In the genomic region with DNA sequence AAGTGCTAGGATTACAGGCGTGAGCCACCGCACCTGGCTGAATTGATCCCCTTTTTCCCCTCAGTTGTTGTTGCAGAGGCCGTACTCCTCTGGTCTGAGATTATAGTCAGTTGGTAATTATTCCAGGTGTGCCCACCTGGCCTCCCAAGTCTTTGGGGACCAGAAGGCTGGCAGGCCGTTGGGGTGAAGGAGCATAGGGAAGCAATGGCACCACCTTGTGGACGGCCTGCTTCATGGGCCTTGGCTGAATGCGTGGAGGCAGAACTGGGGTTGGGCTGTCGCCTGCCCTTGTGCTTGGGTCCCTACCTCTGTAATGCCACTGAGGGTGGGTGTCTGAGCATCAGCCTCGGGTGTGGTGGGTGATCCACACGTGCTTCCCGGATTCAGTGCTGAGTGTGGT, we compare ENCODE assay signal across 8 cellular contexts.
A peak's percentile ranks its signal among the peaks of the same experiment; 100 is the strongest.
DNase-seq lines count a peak whose midpoint lies in the region; ATAC-seq and TF ChIP-seq lines count a peak whose summit lies in the region.

No MANE protein-coding gene starts in this region.

- peak; percentile 33 to 43 for DNase-seq in AML-193 (lab: John Stamatoyannopoulos, UW)
- peak; percentile 26 for DNase-seq in NCI-H1092 treated with DMSO at 0.1 percent for 48 hours (lab: John Stamatoyannopoulos, UW)
- peak; percentile 53 for DNase-seq in activated CD4-positive, alpha-beta T cell treated with anti-CD3 and anti-CD28 coated beads for 1 hour
- DNase-seq in cerebellar cortex (ENCODE audit: low spot score): peak; percentile 59
- peak; percentile 36 to 38 for DNase-seq in stimulated activated CD8-positive, alpha-beta memory T cell treated with anti-CD3 and anti-CD28 coated beads, Interleukin-15, amount 100 ng/mL, for 48 hours (ENCODE audit: low read depth in 2 of 2)

- H3K27ac ChIP-seq in liver (ENCODE audit: low read depth in 1 of 2, low read length in 2 of 2): peak overlapping the region; percentile 36 to 46

- WGBS in liver: 38% methylated on average over 10 of the region's 10 CpGs

- no peak overlapping the region for H3K9ac ChIP-seq in liver (ENCODE audit: low read depth in 1 of 2, low read length in 2 of 2)

- peak; percentile 81 for TF ChIP-seq CTCF in liver (IDR thresholded peaks at IDR 0.05; ENCODE audit: low read depth, low read length, missing input control)

- peak; percentile 60 for ATAC-seq in GM19395 (IDR thresholded peaks at IDR 0.05; ENCODE audit: unreplicated experiment)
- ATAC-seq in HG02588 (IDR thresholded peaks at IDR 0.05; ENCODE audit: unreplicated experiment): no peak

- no peak overlapping the region for H3K4me3 ChIP-seq in liver (ENCODE audit: low read depth in 1 of 3, low read length in 3 of 3)

- TF ChIP-seq RAD21 in liver (IDR thresholded peaks at IDR 0.05): peak; percentile 92 to 99

- no peaks in the 10 kb centered on the region for H3K27me3 ChIP-seq in liver (ENCODE audit: control insufficient read depth in 4 of 4, insufficient read depth in 4 of 4, low read length in 3 of 4)

- H3K9me3 ChIP-seq in liver (ENCODE audit: control insufficient read depth in 4 of 4, low read length in 3 of 4): no peaks in the 10 kb centered on the region

- no peaks in the 10 kb centered on the region for H3K36me3 ChIP-seq in liver (ENCODE audit: control insufficient read depth in 4 of 4, insufficient read depth in 3 of 4, low read depth in 1 of 4, low read length in 3 of 4)

- H3K4me1 ChIP-seq in liver (ENCODE audit: control insufficient read depth in 4 of 4, insufficient read depth in 4 of 4, low read length in 3 of 4): no peaks in the 10 kb centered on the region

TF ChIP-seq in liver, 16 proteins besides CTCF, POLR2A, EP300 and RAD21:
- TF ChIP-seq HNF4G (IDR thresholded peaks at IDR 0.05) (no peak), SP1 (IDR thresholded peaks at IDR 0.05) (no peak), GABPA (IDR thresholded peaks at IDR 0.05 in 1 of 2, conservative IDR thresholded peaks at IDR 0.05 in 1 of 2) (no peak), YY1 (IDR thresholded peaks at IDR 0.05) (no peak), NR2F2 (IDR thresholded peaks at IDR 0.05) (no peak), REST (IDR thresholded peaks at IDR 0.05) (no peak), EGR1 (IDR thresholded peaks at IDR 0.05; ENCODE audit: low read depth in 2 of 2) (no peak), FOXA1 (IDR thresholded peaks at IDR 0.05) (no peak), JUND (IDR thresholded peaks at IDR 0.05) (no peak)
- TF ChIP-seq, protein P1, sequence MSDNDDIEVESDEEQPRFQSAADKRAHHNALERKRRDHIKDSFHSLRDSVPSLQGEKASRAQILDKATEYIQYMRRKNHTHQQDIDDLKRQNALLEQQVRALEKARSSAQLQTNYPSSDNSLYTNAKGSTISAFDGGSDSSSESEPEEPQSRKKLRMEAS (IDR thresholded peaks at IDR 0.05): no peak
- TF ChIP-seq, protein P2, sequence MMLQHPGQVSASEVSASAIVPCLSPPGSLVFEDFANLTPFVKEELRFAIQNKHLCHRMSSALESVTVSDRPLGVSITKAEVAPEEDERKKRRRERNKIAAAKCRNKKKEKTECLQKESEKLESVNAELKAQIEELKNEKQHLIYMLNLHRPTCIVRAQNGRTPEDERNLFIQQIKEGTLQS (IDR thresholded peaks at IDR 0.05): no peak
- TF ChIP-seq, protein P3, sequence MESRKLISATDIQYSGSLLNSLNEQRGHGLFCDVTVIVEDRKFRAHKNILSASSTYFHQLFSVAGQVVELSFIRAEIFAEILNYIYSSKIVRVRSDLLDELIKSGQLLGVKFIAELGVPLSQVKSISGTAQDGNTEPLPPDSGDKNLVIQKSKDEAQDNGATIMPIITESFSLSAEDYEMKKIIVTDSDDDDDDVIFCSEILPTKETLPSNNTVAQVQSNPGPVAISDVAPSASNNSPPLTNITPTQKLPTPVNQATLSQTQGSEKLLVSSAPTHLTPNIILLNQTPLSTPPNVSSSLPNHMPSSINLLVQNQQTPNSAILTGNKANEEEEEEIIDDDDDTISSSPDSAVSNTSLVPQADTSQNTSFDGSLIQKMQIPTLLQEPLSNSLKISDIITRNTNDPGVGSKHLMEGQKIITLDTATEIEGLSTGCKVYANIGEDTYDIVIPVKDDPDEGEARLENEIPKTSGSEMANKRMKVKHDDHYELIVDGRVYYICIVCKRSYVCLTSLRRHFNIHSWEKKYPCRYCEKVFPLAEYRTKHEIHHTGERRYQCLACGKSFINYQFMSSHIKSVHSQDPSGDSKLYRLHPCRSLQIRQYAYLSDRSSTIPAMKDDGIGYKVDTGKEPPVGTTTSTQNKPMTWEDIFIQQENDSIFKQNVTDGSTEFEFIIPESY (IDR thresholded peaks at IDR 0.05): no peak
TF ChIP-seq in liver: peak in this region for 0.
